ENCODE assay signal across 2 cellular contexts in the genomic region with DNA sequence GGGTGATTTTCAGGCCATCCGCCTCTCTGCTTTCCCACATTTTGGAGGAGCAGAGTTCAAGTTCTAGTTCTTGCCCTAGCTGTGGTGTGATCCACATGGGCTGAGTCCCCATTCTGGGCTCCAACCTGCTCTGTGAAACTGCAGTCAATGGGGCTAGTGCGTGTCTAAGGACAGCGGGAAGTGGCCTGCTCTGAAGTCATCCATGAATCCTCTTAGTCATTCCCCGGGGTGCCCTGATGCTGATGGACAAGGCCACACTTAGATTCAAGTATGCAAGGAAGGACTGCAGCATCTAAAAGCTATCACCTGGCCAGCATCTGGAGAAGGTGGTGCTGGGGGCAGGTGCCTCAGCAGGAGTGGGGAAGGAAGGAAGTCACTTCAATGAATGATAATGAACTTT.
TF ChIP-seq lines count a peak whose summit lies in the region.

No MANE protein-coding gene starts in this region.

TF ChIP-seq in GM23338, 12 proteins besides CTCF, POLR2A, EP300 and RAD21:
- TF ChIP-seq NANOG (IDR thresholded peaks at IDR 0.05; ENCODE audit: borderline replicate concordance) (no peak), ETS1 (IDR thresholded peaks at IDR 0.05) (no peak), EZH2 (IDR thresholded peaks at IDR 0.05; ENCODE audit: low read depth, unreplicated experiment) (no peak), ZNF331 (CRISPR knock-in tag; IDR thresholded peaks at IDR 0.05; ENCODE audit: low read depth) (no peak), CREB1 (CRISPR knock-in tag; IDR thresholded peaks at IDR 0.05; ENCODE audit: low read depth) (no peak), EZH2phosphoT487 (IDR thresholded peaks at IDR 0.05; ENCODE audit: unreplicated experiment) (no peak), STAT1 (IDR thresholded peaks at IDR 0.05; ENCODE audit: unreplicated experiment) (no peak), ZNF462 (CRISPR knock-in tag; IDR thresholded peaks at IDR 0.05) (no peak)
- TF ChIP-seq, protein P1, sequence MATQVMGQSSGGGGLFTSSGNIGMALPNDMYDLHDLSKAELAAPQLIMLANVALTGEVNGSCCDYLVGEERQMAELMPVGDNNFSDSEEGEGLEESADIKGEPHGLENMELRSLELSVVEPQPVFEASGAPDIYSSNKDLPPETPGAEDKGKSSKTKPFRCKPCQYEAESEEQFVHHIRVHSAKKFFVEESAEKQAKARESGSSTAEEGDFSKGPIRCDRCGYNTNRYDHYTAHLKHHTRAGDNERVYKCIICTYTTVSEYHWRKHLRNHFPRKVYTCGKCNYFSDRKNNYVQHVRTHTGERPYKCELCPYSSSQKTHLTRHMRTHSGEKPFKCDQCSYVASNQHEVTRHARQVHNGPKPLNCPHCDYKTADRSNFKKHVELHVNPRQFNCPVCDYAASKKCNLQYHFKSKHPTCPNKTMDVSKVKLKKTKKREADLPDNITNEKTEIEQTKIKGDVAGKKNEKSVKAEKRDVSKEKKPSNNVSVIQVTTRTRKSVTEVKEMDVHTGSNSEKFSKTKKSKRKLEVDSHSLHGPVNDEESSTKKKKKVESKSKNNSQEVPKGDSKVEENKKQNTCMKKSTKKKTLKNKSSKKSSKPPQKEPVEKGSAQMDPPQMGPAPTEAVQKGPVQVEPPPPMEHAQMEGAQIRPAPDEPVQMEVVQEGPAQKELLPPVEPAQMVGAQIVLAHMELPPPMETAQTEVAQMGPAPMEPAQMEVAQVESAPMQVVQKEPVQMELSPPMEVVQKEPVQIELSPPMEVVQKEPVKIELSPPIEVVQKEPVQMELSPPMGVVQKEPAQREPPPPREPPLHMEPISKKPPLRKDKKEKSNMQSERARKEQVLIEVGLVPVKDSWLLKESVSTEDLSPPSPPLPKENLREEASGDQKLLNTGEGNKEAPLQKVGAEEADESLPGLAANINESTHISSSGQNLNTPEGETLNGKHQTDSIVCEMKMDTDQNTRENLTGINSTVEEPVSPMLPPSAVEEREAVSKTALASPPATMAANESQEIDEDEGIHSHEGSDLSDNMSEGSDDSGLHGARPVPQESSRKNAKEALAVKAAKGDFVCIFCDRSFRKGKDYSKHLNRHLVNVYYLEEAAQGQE (IDR thresholded peaks at IDR 0.05; ENCODE audit: unreplicated experiment) = no peak

TF ChIP-seq in H1, 55 proteins besides CTCF, POLR2A, EP300 and RAD21:
- TF ChIP-seq FOSL1 (IDR thresholded peaks at IDR 0.05; ENCODE audit: insufficient read depth, low read depth, low read length) = no peak
- TF ChIP-seq BRCA1 (IDR thresholded peaks at IDR 0.05; ENCODE audit: low read depth, low read length) = no peak
- no peak for TF ChIP-seq BACH1 (IDR thresholded peaks at IDR 0.05; ENCODE audit: low read length)
- TF ChIP-seq CHD2 (IDR thresholded peaks at IDR 0.05; ENCODE audit: low read length) = no peak
- no peak for TF ChIP-seq RXRA (IDR thresholded peaks at IDR 0.05; ENCODE audit: insufficient read depth, low read depth, low read length)
- TF ChIP-seq JUND (IDR thresholded peaks at IDR 0.05; ENCODE audit: low read length) = no peak
- TF ChIP-seq CBX8 (IDR thresholded peaks at IDR 0.05; ENCODE audit: borderline replicate concordance, low read depth, low read length) = no peak
- no peak for TF ChIP-seq EZH2 (IDR thresholded peaks at IDR 0.05; ENCODE audit: low read depth, low read length, severe bottlenecking)
- TF ChIP-seq NANOG (IDR thresholded peaks at IDR 0.05; ENCODE audit: insufficient read depth, low read depth, low read length, poor library complexity, severe bottlenecking) = no peak
- no peak for TF ChIP-seq SIX5 (IDR thresholded peaks at IDR 0.05; ENCODE audit: low read depth, low read length)
- no peak for TF ChIP-seq CTBP2 (IDR thresholded peaks at IDR 0.05; ENCODE audit: borderline replicate concordance, insufficient read depth, insufficient read length, low read length)
- no peak for TF ChIP-seq JUN (IDR thresholded peaks at IDR 0.05; ENCODE audit: low read depth, low read length)
- TF ChIP-seq ATF2 (IDR thresholded peaks at IDR 0.05; ENCODE audit: low read length) = no peak
- TF ChIP-seq BCL11A (IDR thresholded peaks at IDR 0.05; ENCODE audit: low read depth in 2 of 2, low read length in 2 of 2) = no peak
- TF ChIP-seq SUZ12 (IDR thresholded peaks at IDR 0.05; ENCODE audit: low read length) = no peak
- TF ChIP-seq, protein P2, sequence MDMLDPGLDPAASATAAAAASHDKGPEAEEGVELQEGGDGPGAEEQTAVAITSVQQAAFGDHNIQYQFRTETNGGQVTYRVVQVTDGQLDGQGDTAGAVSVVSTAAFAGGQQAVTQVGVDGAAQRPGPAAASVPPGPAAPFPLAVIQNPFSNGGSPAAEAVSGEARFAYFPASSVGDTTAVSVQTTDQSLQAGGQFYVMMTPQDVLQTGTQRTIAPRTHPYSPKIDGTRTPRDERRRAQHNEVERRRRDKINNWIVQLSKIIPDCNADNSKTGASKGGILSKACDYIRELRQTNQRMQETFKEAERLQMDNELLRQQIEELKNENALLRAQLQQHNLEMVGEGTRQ (IDR thresholded peaks at IDR 0.05; ENCODE audit: low read length) = no peak
- TF ChIP-seq SAP30 (IDR thresholded peaks at IDR 0.05; ENCODE audit: insufficient read depth, insufficient replicate concordance, low read length) = no peak
- TF ChIP-seq TAF1 (IDR thresholded peaks at IDR 0.05; ENCODE audit: low read depth, low read length) = no peak
